In the genomic region with DNA sequence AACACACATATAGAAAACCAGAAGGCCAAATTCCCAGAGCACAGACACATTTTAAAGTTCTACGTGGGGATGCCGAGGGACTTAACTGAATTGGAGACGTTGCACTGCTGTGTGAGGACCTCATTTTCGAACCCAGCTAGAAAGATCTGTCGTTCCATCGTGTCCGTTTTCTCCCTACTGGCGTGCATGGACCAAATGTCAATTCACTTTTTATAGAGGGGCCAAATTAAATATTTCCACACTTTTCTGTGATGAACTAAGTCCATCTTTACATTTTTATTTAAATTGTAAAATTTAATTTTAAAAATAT, we compare ENCODE assay signal across 1 cellular context.
TF ChIP-seq lines count a peak whose summit lies in the region.

No MANE protein-coding gene starts in this region.

TF ChIP-seq in SK-N-SH, 30 proteins besides CTCF, POLR2A, EP300 and RAD21 (continued from another document):
- TF ChIP-seq TAF1 (IDR thresholded peaks at IDR 0.05; ENCODE audit: borderline replicate concordance, low read depth, low read length) (no peak), FOSL2 (IDR thresholded peaks at IDR 0.05; ENCODE audit: borderline replicate concordance, low read depth) (no peak), JUND (IDR thresholded peaks at IDR 0.05) (no peak), RCOR1 (IDR thresholded peaks at IDR 0.05; ENCODE audit: low read length) (no peak), TEAD4 (IDR thresholded peaks at IDR 0.05; ENCODE audit: borderline replicate concordance, insufficient read depth) (no peak), FOXM1 (IDR thresholded peaks at IDR 0.05; ENCODE audit: low read depth) (no peak)
